8 cellular contexts compared by ENCODE assay signal in the genomic region with DNA sequence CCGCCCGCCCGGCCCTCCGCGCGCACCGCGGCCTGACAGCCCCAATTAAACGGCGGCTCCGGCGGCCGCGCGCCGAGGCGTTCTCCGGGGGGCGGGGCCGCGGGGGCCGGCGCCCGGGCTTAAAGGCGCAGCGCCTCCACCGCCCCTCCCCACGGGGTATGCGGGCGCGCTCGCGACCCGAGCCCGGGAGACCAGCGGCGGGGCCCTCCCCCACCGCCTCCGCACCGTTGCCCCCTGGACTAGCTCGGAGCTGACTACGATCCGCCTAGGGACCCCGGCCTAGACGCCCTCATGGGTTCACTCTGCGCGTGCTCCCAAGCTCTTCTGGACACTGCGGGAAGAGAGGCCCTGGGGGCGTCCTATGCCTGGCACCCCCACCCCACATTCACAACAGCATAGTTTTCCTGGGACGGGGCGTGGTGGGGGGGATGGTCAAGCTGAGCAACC. TPM values are rescaled to one million over a fixed set of nuclear protein-coding genes. Genes with fewer than 3 reads are reported as not detected.
A peak's percentile ranks its signal among the peaks of the same experiment; 100 is the strongest.
DNase-seq lines count a peak whose midpoint lies in the region; ATAC-seq and TF ChIP-seq lines count a peak whose summit lies in the region.

Gene DUSP7, minus strand, starts transcription at position 51 of the 447 bp plus-strand sequence. CDS start 205 bp downstream, outside the sequence.

- DNase-seq in GM10266 (ENCODE audit: extremely low spot score) (peak; percentile 88), HFF-Myc (ENCODE audit: extremely low read depth, low read depth) (no peak), NCI-H146 treated with DMSO at 0.1 percent for 48 hours (lab: John Stamatoyannopoulos, UW; ENCODE audit: unreplicated experiment) (peak; percentile 2), cerebellar cortex (ENCODE audit: low spot score) (peak; percentile 54), left colon (peak; percentile 54 to 81), kidney glomerular epithelial cell (lab: John Stamatoyannopoulos, UW) (no peak)
- DNase-seq in activated CD4-positive, CD25-positive, alpha-beta regulatory T cell treated with anti-CD3 and anti-CD28 coated beads, Interleukin-2, amount 50 U/mL, for 16 hours (ENCODE audit: low read depth, low spot score), result peak; percentile 39
- peak; percentile 40 to 71 (median 51) for DNase-seq in stimulated activated CD4-positive, alpha-beta T cell treated with anti-CD3 and anti-CD28 coated beads, Interleukin-1b, Interleukin-23, amount 100 ng/mL, for 24 hours (ENCODE audit: low read depth in 4 of 4, low spot score in 1 of 4)

- intact Hi-C loops in left colon (cut with DNase I, micrococcal nuclease), result no loop called here

- ATAC-seq in left colon, result peak; percentile 58

- TF ChIP-seq CTCF in GM10266 (IDR thresholded peaks at IDR 0.05; ENCODE audit: control insufficient read depth, insufficient read depth, low read depth, missing control alignments), result no peak
- no peak for TF ChIP-seq CTCF in HFF-Myc (IDR thresholded peaks at IDR 0.05; ENCODE audit: low read depth, low read length, missing control alignments)

- H3K4me3 ChIP-seq in HFF-Myc (replicated peaks; ENCODE audit: low read depth, low read length), result peak within 1 kb of the TSS; percentile 99

RNA-seq across cellular contexts. Expression of gene DUSP7, which starts in this region (rescaled TPM):
- total RNA-seq in left colon, result 1 to 10 TPM; 7.4 to 9.1 TPM

Comparison
In these comparisons a context has a peak if more than half of its experiments do, and no peak if none do; other contexts are left out.
1. DNase-seq: peak in GM10266 (single experiment), NCI-H146 treated with DMSO at 0.1 percent for 48 hours (single experiment), activated CD4-positive, CD25-positive, alpha-beta regulatory T cell treated with anti-CD3 and anti-CD28 coated beads, Interleukin-2, amount 50 U/mL, for 16 hours (single experiment), cerebellar cortex (single experiment), left colon (2 of 2) and stimulated activated CD4-positive, alpha-beta T cell treated with anti-CD3 and anti-CD28 coated beads, Interleukin-1b, Interleukin-23, amount 100 ng/mL, for 24 hours (4 of 4); none in HFF-Myc (single experiment) and kidney glomerular epithelial cell (single experiment).